ENCODE assay signal across 17 cellular contexts in genomic region chr16:1037023-1037933, GRCh38. TPM values are rescaled to one million over a fixed set of nuclear protein-coding genes. Genes with fewer than 3 reads are reported as not detected.
DNase-seq lines count a peak whose midpoint lies in the region; ATAC-seq and TF ChIP-seq lines count a peak whose summit lies in the region.
"Had no signal": no experiment of that assay in that cellular context is flagged by ENCODE, and none has a peak within 500 bp of the region (broad histone marks: within the 10 kb centered on the region; RNA-seq: fewer than 3 reads in every experiment).

No MANE protein-coding gene starts in this region.

- no peaks in the 10 kb centered on the region for H3F3A ChIP-seq in smooth muscle cell (ENCODE audit: low read depth)

- H4K20me1 ChIP-seq in smooth muscle cell (ENCODE audit: low read depth) = no peaks in the 10 kb centered on the region

- H3K27ac ChIP-seq in smooth muscle cell (ENCODE audit: low read depth) (no peak overlapping the region), Peyer's patch (no peak overlapping the region)
- H3K27ac ChIP-seq: gastroesophageal sphincter, lower lobe of right lung, SJSA1 had no signal

- WGBS in smooth muscle cell (ENCODE audit: low lambda C conversion rate) = 30% methylated on average over 32 of the region's 33 CpGs

- H2AFZ ChIP-seq in smooth muscle cell (ENCODE audit: low read depth) = no peak overlapping the region

- no peak for TF ChIP-seq CTCF in smooth muscle cell (IDR thresholded peaks at IDR 0.05; ENCODE audit: borderline replicate concordance, insufficient read depth, poor library complexity, severe bottlenecking)
- no peak for TF ChIP-seq CTCF in Peyer's patch (IDR thresholded peaks at IDR 0.05)

- no peak overlapping the region for H3K9ac ChIP-seq in smooth muscle cell (ENCODE audit: low read depth)

- H3K4me1 ChIP-seq in smooth muscle cell (ENCODE audit: low read depth) (peaks cover 16% of the 10 kb centered on the region), Peyer's patch (no peaks in the 10 kb centered on the region)
- H3K4me1 ChIP-seq: gastroesophageal sphincter, lower lobe of right lung had no signal

- H3K36me3 ChIP-seq in smooth muscle cell (ENCODE audit: low read depth) (no peaks in the 10 kb centered on the region), Peyer's patch (no peaks in the 10 kb centered on the region)
- H3K36me3 ChIP-seq: gastroesophageal sphincter, lower lobe of right lung, SJSA1 had no signal

- H3K4me2 ChIP-seq in smooth muscle cell = peak overlapping the region; percentile 82

- no peak for TF ChIP-seq POLR2A in Peyer's patch (IDR thresholded peaks at IDR 0.05)

- H3K27me3 ChIP-seq in smooth muscle cell (ENCODE audit: low read depth) (no peaks in the 10 kb centered on the region), Peyer's patch (no peaks in the 10 kb centered on the region)

- H3K79me2 ChIP-seq in smooth muscle cell (ENCODE audit: low read depth) = no peaks in the 10 kb centered on the region

- peak; percentile 67 for ATAC-seq in esophagus mucosa
- no peak for ATAC-seq in HG02588 (IDR thresholded peaks at IDR 0.05; ENCODE audit: unreplicated experiment)
- ATAC-seq in HG03520 (IDR thresholded peaks at IDR 0.05; ENCODE audit: unreplicated experiment) = no peak
- ATAC-seq: gastroesophageal sphincter, lower lobe of right lung had no signal

- peak overlapping the region; percentile 5 for H3K4me3 ChIP-seq in smooth muscle cell
- H3K4me3 ChIP-seq in Peyer's patch = no peak overlapping the region
- H3K4me3 ChIP-seq: gastroesophageal sphincter, lower lobe of right lung, SJSA1 had no signal

- DNase-seq in NOMO-1 (lab: John Stamatoyannopoulos, UW; ENCODE audit: unreplicated experiment in 2 of 2) (peak; percentile 4 to 15), NOMO-1 treated with dmso at 0.1 percent for 144 hours (lab: John Stamatoyannopoulos, UW; ENCODE audit: unreplicated experiment) (no peak), RPMI8226 (peak; percentile 61), smooth muscle cell (lab: John Stamatoyannopoulos, UW; ENCODE audit: unreplicated experiment) (peak; percentile 35), Peyer's patch (no peak)
- DNase-seq: 8988T; activated naive CD4-positive, alpha-beta T cell treated with anti-CD3 and anti-CD28 coated beads, Interleukin-2, amount 10 ng/mL, durations not matched to agents 7 days and 5 days; cortex of kidney; lower lobe of right lung; posterior cingulate gyrus; stimulated activated CD4-positive, alpha-beta T cell treated with anti-CD3 and anti-CD28 coated beads, Interleukin-4, amount 100 ng/mL, for 24 hours had no signal

- H3K9me3 ChIP-seq in smooth muscle cell (replicated peaks; ENCODE audit: low read depth) = no peaks in the 10 kb centered on the region
- H3K9me3 ChIP-seq in Peyer's patch = no peaks in the 10 kb centered on the region
- H3K9me3 ChIP-seq: lower lobe of right lung, SJSA1 had no signal

RNA-seq across cellular contexts. Expression of gene SSTR5, which starts 35.3 kb away (rescaled TPM):
- total RNA-seq in esophagus mucosa (not detected), smooth muscle cell (not detected in 2 replicates), Peyer's patch (1 to 10 TPM in 2 of 4 donors, not detected in 2; 1.5 to 2.1 TPM)
- polyA plus RNA-seq in smooth muscle cell = not detected in 2 replicates
- total RNA-seq: gastroesophageal sphincter, lower lobe of right lung, SJSA1, subcutaneous adipose tissue had no signal

RNA-seq across cellular contexts. Expression of gene SOX8, which starts 55.7 kb away (rescaled TPM):
- 0.16 TPM for total RNA-seq in esophagus mucosa
- 1.8 and 4.2 TPM in 2 replicates for total RNA-seq in smooth muscle cell
- polyA plus RNA-seq in smooth muscle cell = 2.9 and 3.5 TPM in 2 replicates
- total RNA-seq in Peyer's patch = 1 to 10 TPM in 2 of 4 donors, under 1 TPM in 1, not detected in 1; 0.27 to 3.3 (median 1.1) TPM

RNA-seq across cellular contexts. Expression of gene C1QTNF8, which starts 58.8 kb away (rescaled TPM):
- not detected for total RNA-seq in esophagus mucosa
- not detected in 2 replicates for total RNA-seq in smooth muscle cell
- polyA plus RNA-seq in smooth muscle cell = not detected in 2 replicates
- not detected for total RNA-seq in Peyer's patch
- total RNA-seq: gastroesophageal sphincter, lower lobe of right lung, SJSA1, subcutaneous adipose tissue had no signal

Comparison
In these comparisons a context has a peak if more than half of its experiments do, and no peak if none do; other contexts are left out.
1. DNase-seq: peak in NOMO-1 (2 of 2), RPMI8226 (single experiment) and smooth muscle cell (single experiment); none in NOMO-1 treated with dmso at 0.1 percent for 144 hours (single experiment) and Peyer's patch (0 of 3).